8 cellular contexts compared by ENCODE assay signal in genomic region chr6:14799928-14800327, GRCh38.
DNase-seq lines count a peak whose midpoint lies in the region; ATAC-seq and TF ChIP-seq lines count a peak whose summit lies in the region.

No MANE protein-coding gene starts in this region.

- DNase-seq in CD8-positive, alpha-beta T cell = peak in 1 of 7 experiments; percentile 26
- DNase-seq in MG63 (peak; percentile 82), T-helper 17 cell (no peak), epithelial cell of prostate (ENCODE audit: low read depth, low spot score) (peak; percentile 27), myocyte (ENCODE audit: low read depth) (peak; percentile 78), OCI-M2 (lab: John Stamatoyannopoulos, UW; ENCODE audit: unreplicated experiment) (no peak), cortex of kidney (lab: John Stamatoyannopoulos, UW) (no peak)

- no peak overlapping the region for H3K4me3 ChIP-seq in CD8-positive, alpha-beta T cell (ENCODE audit: low read depth, low read length)
- H3K4me3 ChIP-seq in MG63 = no peak overlapping the region

- POLR2A ChIA-PET in CD8-positive, alpha-beta T cell (lab: Charles Lee) = no interaction called here

- H3K4me1 ChIP-seq in CD8-positive, alpha-beta T cell (ENCODE audit: insufficient read depth, low read length) = no peaks in the 10 kb centered on the region

- no peaks in the 10 kb centered on the region for H3K36me3 ChIP-seq in CD8-positive, alpha-beta T cell (ENCODE audit: insufficient read depth, low read length)
- H3K36me3 ChIP-seq in MG63 = no peaks in the 10 kb centered on the region

- no peaks in the 10 kb centered on the region for H3K27me3 Mint-ChIP-seq in CD8-positive, alpha-beta T cell (ENCODE audit: low read depth)
- peaks cover 20% of the 10 kb centered on the region for H3K27me3 Mint-ChIP-seq in T-helper 17 cell

- peak; percentile 62 for ATAC-seq in CD8-positive, alpha-beta T cell
- peak; percentile 80 for ATAC-seq in GM19467 (IDR thresholded peaks at IDR 0.05; ENCODE audit: unreplicated experiment)
- ATAC-seq in T-helper 17 cell = peak; percentile 86

- TF ChIP-seq CTCF in CD8-positive, alpha-beta T cell (IDR thresholded peaks at IDR 0.05) = no peak

- no peak overlapping the region for H3K27ac Mint-ChIP-seq in CD8-positive, alpha-beta T cell
- H3K27ac Mint-ChIP-seq in T-helper 17 cell = no peak overlapping the region

- H3K27ac ChIP-seq in CD8-positive, alpha-beta T cell (ENCODE audit: low read depth, low read length) = no peak overlapping the region
- H3K27ac ChIP-seq in epithelial cell of prostate = no peak overlapping the region

- no peaks in the 10 kb centered on the region for H3K9me3 ChIP-seq in CD8-positive, alpha-beta T cell (ENCODE audit: low read length)
- no peaks in the 10 kb centered on the region for H3K9me3 ChIP-seq in MG63
- no peaks in the 10 kb centered on the region for H3K9me3 ChIP-seq in T-helper 17 cell (ENCODE audit: control insufficient read depth, low read length, poor library complexity, severe bottlenecking)

- intact Hi-C loops in CD8-positive, alpha-beta T cell (cut with DNase I, micrococcal nuclease) = no loop called here

- H3K9me3 Mint-ChIP-seq in CD8-positive, alpha-beta T cell = no peaks in the 10 kb centered on the region

- CTCF ChIA-PET in CD8-positive, alpha-beta T cell (lab: Charles Lee) = interaction anchor here (0.5 kb wide), 1 partner anchor 591 kb away, joined by 3 read pairs; no protein-coding TSS in a partner anchor

- peaks cover 3% of the 10 kb centered on the region for H3K4me1 Mint-ChIP-seq in CD8-positive, alpha-beta T cell (ENCODE audit: low read depth)
- peaks cover 8% of the 10 kb centered on the region for H3K4me1 Mint-ChIP-seq in T-helper 17 cell

- no peak overlapping the region for H3K4me3 Mint-ChIP-seq in CD8-positive, alpha-beta T cell
- H3K4me3 Mint-ChIP-seq in T-helper 17 cell = no peak overlapping the region

- no peaks in the 10 kb centered on the region for H3K36me3 Mint-ChIP-seq in CD8-positive, alpha-beta T cell
- peaks cover 3% of the 10 kb centered on the region for H3K36me3 Mint-ChIP-seq in T-helper 17 cell (ENCODE audit: low read depth)

- H3K27me3 ChIP-seq in CD8-positive, alpha-beta T cell (ENCODE audit: insufficient read depth, low read length) = no peaks in the 10 kb centered on the region
- H3K27me3 ChIP-seq in MG63 = no peaks in the 10 kb centered on the region

Comparison
In these comparisons a context has a peak if more than half of its experiments do, and no peak if none do; other contexts are left out.
1. DNase-seq: peak in MG63 (single experiment), epithelial cell of prostate (single experiment) and myocyte (single experiment); none in T-helper 17 cell (0 of 3), OCI-M2 (single experiment) and cortex of kidney (single experiment).
2. Peak in every context shown above with its lines, with median percentiles within 50 percentile points of each other: ATAC-seq.